18 cellular contexts compared by ENCODE assay signal in genomic region chr12:6212086-6212485, GRCh38. TPM values are rescaled to one million over a fixed set of nuclear protein-coding genes. Genes with fewer than 3 reads are reported as not detected.
DNase-seq lines count a peak whose midpoint lies in the region; ATAC-seq and TF ChIP-seq lines count a peak whose summit lies in the region.
"Had no signal": no experiment of that assay in that cellular context is flagged by ENCODE, and none has a peak within 500 bp of the region (broad histone marks: within the 10 kb centered on the region; RNA-seq: fewer than 3 reads in every experiment).

No MANE protein-coding gene starts in this region.

- no peak for TF ChIP-seq CTCF in HFFc6 (IDR thresholded peaks at IDR 0.05)
- TF ChIP-seq CTCF in chondrocyte (IDR thresholded peaks at IDR 0.05) = no peak
- TF ChIP-seq CTCF in suprapubic skin (IDR thresholded peaks at IDR 0.05) = no peak
- no peak for TF ChIP-seq CTCF in heart left ventricle (IDR thresholded peaks at IDR 0.05)

- no peak for ATAC-seq in heart left ventricle
- ATAC-seq: GM12878; naive thymus-derived CD4-positive, alpha-beta T cell had no signal

- peaks cover 18% of the 10 kb centered on the region for H3K79me1 ChIP-seq in mesendoderm (ENCODE audit: low read length)

- no peak overlapping the region for H4K5ac ChIP-seq in mesendoderm (ENCODE audit: low read length)

- no CpG with 5 or more reads among the region's 7 CpGs for WGBS in mesendoderm (ENCODE audit: extremely low coverage, insufficient coverage, low lambda C conversion rate)
- WGBS in suprapubic skin = 47% methylated on average over 5 of the region's 7 CpGs
- 78 to 84% (median 80%) methylated on average over 6 to 7 of the region's 7 CpGs for WGBS in heart left ventricle, 4 donors

- peak overlapping the region; percentile 57 for H3K23ac ChIP-seq in mesendoderm (ENCODE audit: low read length)

- H2BK5ac ChIP-seq in mesendoderm (ENCODE audit: low read length) = no peak overlapping the region

- H3K9me3 ChIP-seq in suprapubic skin (no peaks in the 10 kb centered on the region), heart left ventricle (no peaks in the 10 kb centered on the region)

- intact Hi-C loops in heart left ventricle (cut with DNase I) = no loop called here

- H3K4me3 ChIP-seq in mesendoderm (ENCODE audit: low read length) = no peak overlapping the region
- no peak overlapping the region for H3K4me3 ChIP-seq in suprapubic skin
- no peak overlapping the region for H3K4me3 ChIP-seq in heart left ventricle
- H3K4me3 ChIP-seq: GM12878 had no signal

- no peak overlapping the region for H2AK5ac ChIP-seq in mesendoderm (ENCODE audit: low read length)

- H3K9me3 Mint-ChIP-seq in HFFc6 (no peaks in the 10 kb centered on the region), chondrocyte (ENCODE audit: low read depth) (no peaks in the 10 kb centered on the region)

- H3K4me3 Mint-ChIP-seq in HFFc6 (peak overlapping the region; percentile 58), chondrocyte (ENCODE audit: unreplicated experiment) (no peak overlapping the region)
- H3K4me3 Mint-ChIP-seq: naive thymus-derived CD4-positive, alpha-beta T cell had no signal

- H2BK120ac ChIP-seq in mesendoderm (ENCODE audit: low read depth, low read length) = no peak overlapping the region

- H3K27ac ChIP-seq in mesendoderm (ENCODE audit: low read depth, low read length) (peak overlapping the region; percentile 9), suprapubic skin (peak overlapping the region; percentile 99), heart left ventricle (peak overlapping the region in 4 of 12 donors; percentile 0 to 99 (median 54))

- no peaks in the 10 kb centered on the region; the same call in 1 of the 2 replicates for H3K36me3 Mint-ChIP-seq in HFFc6 (ENCODE audit: low read depth)
- no peaks in the 10 kb centered on the region for H3K36me3 Mint-ChIP-seq in chondrocyte (ENCODE audit: low read depth)
- H3K36me3 Mint-ChIP-seq: naive thymus-derived CD4-positive, alpha-beta T cell had no signal

- H3K4me1 ChIP-seq in mesendoderm (ENCODE audit: control insufficient read depth, low read depth, low read length) = peaks cover 25% of the 10 kb centered on the region
- peaks cover 100% of the 10 kb centered on the region for H3K4me1 ChIP-seq in suprapubic skin
- peaks cover 4 to 97% (median 51%) of the 10 kb centered on the region in 12 donors for H3K4me1 ChIP-seq in heart left ventricle

- H3K27me3 Mint-ChIP-seq in HFFc6 (ENCODE audit: insufficient read depth) (no peaks in the 10 kb centered on the region; the same call in 1 of the 2 replicates), chondrocyte (ENCODE audit: low read depth) (no peaks in the 10 kb centered on the region)

- H3K27ac Mint-ChIP-seq in HFFc6 (peak overlapping the region; percentile 88), chondrocyte (ENCODE audit: unreplicated experiment) (peak overlapping the region; percentile 70)

- peaks cover 19% of the 10 kb centered on the region for H3K79me2 ChIP-seq in mesendoderm (ENCODE audit: control insufficient read depth, insufficient read depth, low read length)

- no peak for TF ChIP-seq POLR2A in suprapubic skin (IDR thresholded peaks at IDR 0.05)
- no peak for TF ChIP-seq POLR2A in heart left ventricle (IDR thresholded peaks at IDR 0.05)

- H3K56ac ChIP-seq in mesendoderm (ENCODE audit: low read length) = peak overlapping the region; percentile 49

- H3K27me3 ChIP-seq in mesendoderm (ENCODE audit: insufficient read depth, low read length, poor library complexity) (no peaks in the 10 kb centered on the region), suprapubic skin (no peaks in the 10 kb centered on the region), heart left ventricle (no peaks in the 10 kb centered on the region)

- peaks cover 69% of the 10 kb centered on the region for H3K4me1 Mint-ChIP-seq in HFFc6 (ENCODE audit: low read depth)
- peaks cover 56% of the 10 kb centered on the region for H3K4me1 Mint-ChIP-seq in chondrocyte (ENCODE audit: low read depth)

- no peak overlapping the region for H3K18ac ChIP-seq in mesendoderm (ENCODE audit: low read length)

- H4K8ac ChIP-seq in mesendoderm (ENCODE audit: low read depth, low read length) = no peak overlapping the region

- no peak overlapping the region for H3K4me2 ChIP-seq in mesendoderm (ENCODE audit: low read length)

- H3K36me3 ChIP-seq in mesendoderm (ENCODE audit: control insufficient read depth, insufficient read depth, low read length) = no peaks in the 10 kb centered on the region
- peaks cover 13% of the 10 kb centered on the region for H3K36me3 ChIP-seq in suprapubic skin
- peaks cover 0 to 54% (median 17%) of the 10 kb centered on the region in 9 donors for H3K36me3 ChIP-seq in heart left ventricle

- TF ChIP-seq EP300 in suprapubic skin (IDR thresholded peaks at IDR 0.05) = no peak

- H3K9ac ChIP-seq in mesendoderm (ENCODE audit: low read length) = no peak overlapping the region

- H3K4ac ChIP-seq in mesendoderm (ENCODE audit: low read depth, low read length) = no peak overlapping the region

- DNase-seq in HFFc6 (no peak), chondrocyte (ENCODE audit: low spot score) (no peak), mesendoderm (no peak), suprapubic skin (ENCODE audit: low spot score in 2 of 2) (no peak), T1000 (lab: John Stamatoyannopoulos, UW) (no peak), heart left ventricle (no peak), anterior cingulate cortex (lab: John Stamatoyannopoulos, UW) (no peak)
- no peak for DNase-seq in activated naive CD4-positive, alpha-beta T cell (lab: John Stamatoyannopoulos, UW)
- DNase-seq: activated CD4-positive, alpha-beta T cell treated with anti-CD3 and anti-CD28 coated beads, Interleukin-2, amount 50 U/mL, for 4 hours; activated gamma-delta T cell; AML-193; central memory CD4-positive, alpha-beta T cell; DMS79; MV-4-11; naive thymus-derived CD4-positive, alpha-beta T cell; NCI-H345; small intestine had no signal

- no peak overlapping the region for H2BK15ac ChIP-seq in mesendoderm (replicated peaks; ENCODE audit: low read depth)

RNA-seq across cellular contexts. Expression of gene CD9, which starts 11.9 kb away (rescaled TPM):
- total RNA-seq in HFFc6 (2021; fragmentation: NEBNext Ultra II Directional; extraction: Animal tissue kit (Norgen Biotek cat#: 25700)) = 10 to 100 TPM; 43.2 to 72.6 (median 46.4) TPM
- 54.7 to 62.1 TPM (median 60.7 TPM) in 3 replicates for total RNA-seq in chondrocyte
- 228 TPM for polyA plus RNA-seq in mesendoderm (2013, experiment 1 of 2)
- 229 TPM for polyA plus RNA-seq in mesendoderm (2013, experiment 2 of 2)
- 100 to 1,000 TPM; 420 to 548 (median 475) TPM for total RNA-seq in suprapubic skin
- total RNA-seq in heart left ventricle = 10 to 100 TPM; 29.9 to 96.1 (median 54.7) TPM
- polyA plus RNA-seq in heart left ventricle = 10 to 100 TPM; 63.2 to 87.4 TPM
